In genomic region chr12:89244536-89244935, GRCh38 we compare ENCODE assay signal across 1 cellular context.
TF ChIP-seq lines count a peak whose summit lies in the region.

No MANE protein-coding gene starts in this region.

TF ChIP-seq in SK-N-SH, 30 proteins besides CTCF, POLR2A, EP300 and RAD21 (continued from another document):
- TF ChIP-seq MAX (IDR thresholded peaks at IDR 0.05; ENCODE audit: low read depth), result no peak
TF ChIP-seq in SK-N-SH: peak in this region for 0.
